Comparison of ENCODE assay signal across 8 cellular contexts in genomic region chr19:5293607-5294089, GRCh38. TPM values are rescaled to one million over a fixed set of nuclear protein-coding genes. Genes with fewer than 3 reads are reported as not detected.
DNase-seq lines count a peak whose midpoint lies in the region; ATAC-seq and TF ChIP-seq lines count a peak whose summit lies in the region.

No MANE protein-coding gene starts in this region.

- ATAC-seq in T-helper 17 cell = peak; percentile 31
- ATAC-seq in GM19395 (IDR thresholded peaks at IDR 0.05; ENCODE audit: unreplicated experiment) = no peak

- H3K9ac ChIP-seq in parathyroid adenoma = no peak overlapping the region

- no peaks in the 10 kb centered on the region for H3K36me3 Mint-ChIP-seq in activated CD4-positive, alpha-beta memory T cell treated with anti-CD3 and anti-CD28 coated beads for 36 hours
- H3K36me3 Mint-ChIP-seq in activated CD4-positive, alpha-beta memory T cell treated with anti-CD3 and anti-CD28 coated beads, Interleukin-2, amount 10 ng/mL, durations not matched to agents 7 days and 5 days (ENCODE audit: low read depth) = no peaks in the 10 kb centered on the region
- H3K36me3 Mint-ChIP-seq in T-helper 17 cell (ENCODE audit: low read depth) = no peaks in the 10 kb centered on the region

- H3K4me2 ChIP-seq in parathyroid adenoma (ENCODE audit: low read length) = peak overlapping the region; percentile 68

- peaks cover 5% of the 10 kb centered on the region for H3K4me1 Mint-ChIP-seq in activated CD4-positive, alpha-beta memory T cell treated with anti-CD3 and anti-CD28 coated beads for 36 hours (ENCODE audit: low read depth)
- H3K4me1 Mint-ChIP-seq in activated CD4-positive, alpha-beta memory T cell treated with anti-CD3 and anti-CD28 coated beads, Interleukin-2, amount 10 ng/mL, durations not matched to agents 7 days and 5 days = peaks cover 1% of the 10 kb centered on the region
- peaks cover 14% of the 10 kb centered on the region for H3K4me1 Mint-ChIP-seq in T-helper 17 cell

- POLR2A ChIA-PET in activated CD4-positive, alpha-beta memory T cell treated with anti-CD3 and anti-CD28 coated beads for 36 hours (lab: Charles Lee) = no interaction called here
- POLR2A ChIA-PET in activated CD4-positive, alpha-beta memory T cell treated with anti-CD3 and anti-CD28 coated beads, Interleukin-2, amount 10 ng/mL, durations not matched to agents 7 days and 5 days (lab: Charles Lee) = no interaction called here

- peaks cover 3% of the 10 kb centered on the region for H3K79me2 ChIP-seq in parathyroid adenoma

- H2AFZ ChIP-seq in parathyroid adenoma = peak overlapping the region; percentile 95

- H3K27ac ChIP-seq in parathyroid adenoma = peak overlapping the region; percentile 24

- H3K27me3 Mint-ChIP-seq in activated CD4-positive, alpha-beta memory T cell treated with anti-CD3 and anti-CD28 coated beads for 36 hours = peaks cover 15% of the 10 kb centered on the region
- H3K27me3 Mint-ChIP-seq in activated CD4-positive, alpha-beta memory T cell treated with anti-CD3 and anti-CD28 coated beads, Interleukin-2, amount 10 ng/mL, durations not matched to agents 7 days and 5 days = peaks cover 16% of the 10 kb centered on the region
- H3K27me3 Mint-ChIP-seq in T-helper 17 cell = peaks cover 24% of the 10 kb centered on the region

- H3K4me3 ChIP-seq in foreskin fibroblast (ENCODE audit: low read depth in 1 of 2, low read length in 2 of 2) (peak overlapping the region; percentile 77 to 80), parathyroid adenoma (ENCODE audit: low read depth, low read length) (peak overlapping the region; percentile 57)

- no peaks in the 10 kb centered on the region for H3K36me3 ChIP-seq in parathyroid adenoma (ENCODE audit: control insufficient read depth, insufficient read depth, low read length)

- DNase-seq in activated CD4-positive, alpha-beta memory T cell treated with anti-CD3 and anti-CD28 coated beads for 36 hours = peak; percentile 10
- no peak for DNase-seq in activated CD4-positive, alpha-beta memory T cell treated with anti-CD3 and anti-CD28 coated beads, Interleukin-2, amount 10 ng/mL, durations not matched to agents 7 days and 5 days
- DNase-seq in T-helper 17 cell (no peak), foreskin fibroblast (peak; percentile 61 to 87), HT-29 (ENCODE audit: low spot score) (no peak), DMS53 treated with DMSO at 0.1 percent for 48 hours (lab: John Stamatoyannopoulos, UW; ENCODE audit: unreplicated experiment) (no peak)

- TF ChIP-seq CTCF in foreskin fibroblast (IDR thresholded peaks at IDR 0.05; ENCODE audit: low read depth, low read length) (no peak), parathyroid adenoma (IDR thresholded peaks at IDR 0.05) (no peak)

- H3K9me3 Mint-ChIP-seq in activated CD4-positive, alpha-beta memory T cell treated with anti-CD3 and anti-CD28 coated beads for 36 hours = no peaks in the 10 kb centered on the region
- no peaks in the 10 kb centered on the region for H3K9me3 Mint-ChIP-seq in activated CD4-positive, alpha-beta memory T cell treated with anti-CD3 and anti-CD28 coated beads, Interleukin-2, amount 10 ng/mL, durations not matched to agents 7 days and 5 days

- no peaks in the 10 kb centered on the region for H3K27me3 ChIP-seq in parathyroid adenoma (ENCODE audit: control insufficient read depth, insufficient read depth, low read length)

- H3K4me3 Mint-ChIP-seq in activated CD4-positive, alpha-beta memory T cell treated with anti-CD3 and anti-CD28 coated beads for 36 hours = no peak overlapping the region
- H3K4me3 Mint-ChIP-seq in activated CD4-positive, alpha-beta memory T cell treated with anti-CD3 and anti-CD28 coated beads, Interleukin-2, amount 10 ng/mL, durations not matched to agents 7 days and 5 days = no peak overlapping the region
- H3K4me3 Mint-ChIP-seq in T-helper 17 cell = peak overlapping the region; percentile 84

- CTCF ChIA-PET in activated CD4-positive, alpha-beta memory T cell treated with anti-CD3 and anti-CD28 coated beads for 36 hours (lab: Charles Lee) = no interaction called here
- CTCF ChIA-PET in activated CD4-positive, alpha-beta memory T cell treated with anti-CD3 and anti-CD28 coated beads, Interleukin-2, amount 10 ng/mL, durations not matched to agents 7 days and 5 days (lab: Charles Lee) = no interaction called here

- intact Hi-C loops in activated CD4-positive, alpha-beta memory T cell treated with anti-CD3 and anti-CD28 coated beads for 36 hours (cut with micrococcal nuclease) = no loop called here

- peaks cover 5% of the 10 kb centered on the region for H3K4me1 ChIP-seq in parathyroid adenoma

- H3K27ac Mint-ChIP-seq in activated CD4-positive, alpha-beta memory T cell treated with anti-CD3 and anti-CD28 coated beads for 36 hours = no peak overlapping the region
- no peak overlapping the region for H3K27ac Mint-ChIP-seq in activated CD4-positive, alpha-beta memory T cell treated with anti-CD3 and anti-CD28 coated beads, Interleukin-2, amount 10 ng/mL, durations not matched to agents 7 days and 5 days
- no peak overlapping the region for H3K27ac Mint-ChIP-seq in T-helper 17 cell

- H3K9me3 ChIP-seq in T-helper 17 cell (ENCODE audit: control insufficient read depth, low read length, poor library complexity, severe bottlenecking) = no peaks in the 10 kb centered on the region
- H3K9me3 ChIP-seq in parathyroid adenoma (ENCODE audit: control insufficient read depth, low read length) = no peaks in the 10 kb centered on the region

RNA-seq across cellular contexts. Expression of gene PTPRS, which starts 47.0 kb away (rescaled TPM):
- under 1 TPM; 0.39 to 0.69 TPM for total RNA-seq in activated CD4-positive, alpha-beta memory T cell treated with anti-CD3 and anti-CD28 coated beads for 36 hours
- not detected for total RNA-seq in activated CD4-positive, alpha-beta memory T cell treated with anti-CD3 and anti-CD28 coated beads, Interleukin-2, amount 10 ng/mL, durations not matched to agents 7 days and 5 days
- 1 to 10 TPM; 1.2 to 2.9 TPM for total RNA-seq in T-helper 17 cell
- 0.03 and 0.08 TPM in 2 replicates for total RNA-seq in HT-29 (2014; rRNA removed; shearing (Covaris generic))

Comparison
In these comparisons a context has a peak if more than half of its experiments do, and no peak if none do; other contexts are left out.
1. DNase-seq: peak in activated CD4-positive, alpha-beta memory T cell treated with anti-CD3 and anti-CD28 coated beads for 36 hours (single experiment) and foreskin fibroblast (2 of 2); none in activated CD4-positive, alpha-beta memory T cell treated with anti-CD3 and anti-CD28 coated beads, Interleukin-2, amount 10 ng/mL, durations not matched to agents 7 days and 5 days (single experiment), T-helper 17 cell (0 of 3), HT-29 (single experiment) and DMS53 treated with DMSO at 0.1 percent for 48 hours (single experiment).